Comparison of ENCODE assay signal across 24 cellular contexts in the genomic region with DNA sequence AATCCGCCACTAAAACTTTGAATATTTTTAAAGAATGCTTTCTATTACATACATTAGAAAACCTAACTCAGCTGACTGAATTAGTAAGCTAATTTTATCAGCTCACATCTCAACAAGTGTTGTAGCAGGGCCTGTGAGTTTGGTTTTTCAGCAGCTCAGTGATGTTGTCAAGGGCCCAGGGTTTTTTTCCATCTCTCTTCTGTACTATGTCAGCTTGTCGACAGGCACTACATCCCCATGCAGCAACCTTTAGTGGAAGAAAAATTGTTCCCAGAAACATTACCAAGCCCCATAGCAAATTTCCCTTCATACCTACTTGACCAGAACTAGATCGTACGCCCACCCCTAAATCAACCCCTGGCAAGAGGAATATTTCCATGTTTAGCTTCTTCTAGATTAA.
DNase-seq lines count a peak whose midpoint lies in the region; ATAC-seq, FAIRE-seq and TF ChIP-seq lines count a peak whose summit lies in the region.
"Had no signal": no experiment of that assay in that cellular context is flagged by ENCODE, and none has a peak within 500 bp of the region (broad histone marks: within the 10 kb centered on the region; RNA-seq: fewer than 3 reads in every experiment).

No MANE protein-coding gene starts in this region.

- peak overlapping the region; percentile 76; the same call in 1 of the 2 replicates for H3K4me2 ChIP-seq in HepG2 (ENCODE audit: low read depth, low read length)

- no peak for TF ChIP-seq RAD21 in HepG2 (CRISPR knock-in tag; IDR thresholded peaks at IDR 0.05)

- no peak for FAIRE-seq in HepG2 (lab: Jason Lieb, UNC)
- FAIRE-seq: endometrium had no signal

- in situ Hi-C loops in HepG2 (cut with HindIII; ENCODE audit: extremely low pct_ligation_motif_present, low pct_unique_long_range_greater_than_20kb): no loop called here

- BruUV-seq in HepG2 (replicated peaks; lab: Mats Ljungman, UMichigan): no TSS peak

- TF ChIP-seq EP300 in HepG2 (IDR thresholded peaks at IDR 0.05; ENCODE audit: low read depth in 2 of 2, low read length in 2 of 2) (no peak), HepG2 (CRISPR knock-in tag; IDR thresholded peaks at IDR 0.05; ENCODE audit: borderline replicate concordance) (no peak)

- H3K27me3 Mint-ChIP-seq in endodermal cell (ENCODE audit: insufficient read depth) (no peaks in the 10 kb centered on the region), nephron (ENCODE audit: low read depth) (peaks cover 8% of the 10 kb centered on the region), type B pancreatic cell (no peaks in the 10 kb centered on the region)
- H3K27me3 Mint-ChIP-seq: activated CD4-positive, alpha-beta T cell treated with anti-CD3 and anti-CD28 coated beads, Interleukin-2, amount 10 ng/mL, durations not matched to agents 7 days and 5 days; stimulated activated memory B cell treated with anti-CD40 and anti-IgM and Interleukin-4, amounts not matched to agents 10 μg/mL and 1 μg/mL and 100 μg/mL, for 72 hours had no signal

- no peak overlapping the region for H3K9ac ChIP-seq in HepG2 (ENCODE audit: insufficient read depth, low read depth, low read length)
- no peak overlapping the region for H3K9ac ChIP-seq in endodermal cell (ENCODE audit: extremely low read depth, low read length, poor library complexity, severe bottlenecking)

- peak overlapping the region; percentile 87 for H3K27ac Mint-ChIP-seq in endodermal cell
- H3K27ac Mint-ChIP-seq in nephron: peak overlapping the region in 2 of 3 experiments; percentile 74 to 83
- H3K27ac Mint-ChIP-seq in type B pancreatic cell: peak overlapping the region; percentile 75
- H3K27ac Mint-ChIP-seq: activated CD4-positive, alpha-beta T cell treated with anti-CD3 and anti-CD28 coated beads, Interleukin-2, amount 10 ng/mL, durations not matched to agents 7 days and 5 days; activated naive CD8-positive, alpha-beta T cell treated with anti-CD3 and anti-CD28 coated beads, Interleukin-2, amount 10 ng/mL, durations not matched to agents 7 days and 5 days; stimulated activated memory B cell treated with anti-CD40 and anti-IgM and Interleukin-4, amounts not matched to agents 10 μg/mL and 1 μg/mL and 100 μg/mL, for 72 hours had no signal

- H3K36me3 ChIP-seq in HepG2 (replicated peaks in 1 of 2; ENCODE audit: control insufficient read depth in 1 of 2, insufficient read depth in 2 of 2, low read length in 2 of 2) (no peaks in the 10 kb centered on the region), right lobe of liver (no peaks in the 10 kb centered on the region), endodermal cell (ENCODE audit: control insufficient read depth, insufficient read depth, low read length) (no peaks in the 10 kb centered on the region), tibial artery (no peaks in the 10 kb centered on the region)
- H3K36me3 ChIP-seq: gastroesophageal sphincter, suprapubic skin, uterus had no signal

- H3K36me3 Mint-ChIP-seq in endodermal cell (ENCODE audit: low read depth): no peaks in the 10 kb centered on the region
- H3K36me3 Mint-ChIP-seq in nephron (ENCODE audit: low read depth): no peaks in the 10 kb centered on the region
- H3K36me3 Mint-ChIP-seq in type B pancreatic cell: no peaks in the 10 kb centered on the region
- H3K36me3 Mint-ChIP-seq: CD14-positive monocyte; mesothelial cell of epicardium; stimulated activated memory B cell treated with anti-CD40 and anti-IgM and Interleukin-4, amounts not matched to agents 10 μg/mL and 1 μg/mL and 100 μg/mL, for 72 hours; WTC11 had no signal

- 98% methylated on average over 4 of the region's 4 CpGs for WGBS in HepG2 (ENCODE audit: low lambda C conversion rate)
- 92% methylated on average over 3 of the region's 4 CpGs for WGBS in right lobe of liver (ENCODE audit: insufficient coverage, low coverage, low lambda C conversion rate, missing lambda C conversion rate)
- 86 to 95% methylated on average over 1 to 4 of the region's 4 CpGs for WGBS in endodermal cell (ENCODE audit: insufficient coverage in 1 of 2, insufficient read length in 1 of 2), 2 experiments

- H3K27me3 ChIP-seq in HepG2 (ENCODE audit: control insufficient read depth in 1 of 2, insufficient read depth in 2 of 2, low read length in 2 of 2) (no peaks in the 10 kb centered on the region), right lobe of liver (no peaks in the 10 kb centered on the region), endodermal cell (ENCODE audit: control insufficient read depth, insufficient read depth, low read length, poor library complexity, severe bottlenecking) (no peaks in the 10 kb centered on the region), tibial artery (no peaks in the 10 kb centered on the region)
- H3K27me3 ChIP-seq: gastroesophageal sphincter, suprapubic skin, uterus had no signal

- H3K9me3 Mint-ChIP-seq in endodermal cell (no peaks in the 10 kb centered on the region), nephron (no peaks in the 10 kb centered on the region), type B pancreatic cell (no peaks in the 10 kb centered on the region)
- H3K9me3 Mint-ChIP-seq: activated CD4-positive, alpha-beta T cell treated with anti-CD3 and anti-CD28 coated beads, Interleukin-2, amount 10 ng/mL, durations not matched to agents 7 days and 5 days; activated naive CD8-positive, alpha-beta T cell treated with anti-CD3 and anti-CD28 coated beads, Interleukin-2, amount 10 ng/mL, durations not matched to agents 7 days and 5 days; CD14-positive monocyte; mesothelial cell of epicardium; stimulated activated memory B cell treated with anti-CD40 and anti-IgM and Interleukin-4, amounts not matched to agents 10 μg/mL and 1 μg/mL and 100 μg/mL, for 72 hours had no signal

- H3K4me1 Mint-ChIP-seq in endodermal cell: peaks cover 20% of the 10 kb centered on the region
- peaks cover 9% of the 10 kb centered on the region for H3K4me1 Mint-ChIP-seq in nephron
- peaks cover 16% of the 10 kb centered on the region for H3K4me1 Mint-ChIP-seq in type B pancreatic cell (ENCODE audit: unreplicated experiment)

- POLR2A ChIA-PET in HepG2 (lab: Yijun Ruan, JAX): interaction anchor here (0.9 to 2.0 kb wide), 6 partner anchors 9 to 339 kb away, joined by 3 to 11 read pairs (median 3); a partner anchor contains a TSS

- H2AFZ ChIP-seq in HepG2 (ENCODE audit: low read length): no peak overlapping the region

- DNase-seq in HepG2 (ENCODE audit: low spot score): no peak
- no peak for DNase-seq in right lobe of liver
- DNase-seq in endodermal cell: no peak
- no peak for DNase-seq in type B pancreatic cell (ENCODE audit: extremely low spot score, unreplicated experiment)
- no peak for DNase-seq in NCI-H2227 treated with DMSO at 0.1 percent for 48 hours (lab: John Stamatoyannopoulos, UW)
- DNase-seq in tibial artery: no peak
- DNase-seq: activated CD4-positive, alpha-beta T cell treated with anti-CD3 and anti-CD28 coated beads, Interleukin-2, amount 10 ng/mL, durations not matched to agents 7 days and 5 days; activated naive CD8-positive, alpha-beta T cell treated with anti-CD3 and anti-CD28 coated beads, Interleukin-2, amount 10 ng/mL, durations not matched to agents 7 days and 5 days; EL; GOT3; IMR-90; naive thymus-derived CD4-positive, alpha-beta T cell; NCI-H510A; stimulated activated CD4-positive, alpha-beta T cell treated with anti-CD3 and anti-CD28 coated beads, Interleukin-4, amount 100 ng/mL, for 24 hours; uterus had no signal

- H3K9me3 ChIP-seq in HepG2 (ENCODE audit: low read length) (no peaks in the 10 kb centered on the region), right lobe of liver (no peaks in the 10 kb centered on the region), endodermal cell (ENCODE audit: control insufficient read depth, low read length) (no peaks in the 10 kb centered on the region), tibial artery (no peaks in the 10 kb centered on the region)
- H3K9me3 ChIP-seq: gastroesophageal sphincter, suprapubic skin, uterus had no signal

- no peak overlapping the region; a peak in 1 of 6 replicates for H3K4me3 ChIP-seq in HepG2 (replicated peaks in 1 of 3; ENCODE audit: insufficient read depth in 1 of 3, low read depth in 2 of 3, low read length in 3 of 3)
- no peak overlapping the region for H3K4me3 ChIP-seq in right lobe of liver
- no peak overlapping the region for H3K4me3 ChIP-seq in endodermal cell (ENCODE audit: low read length)
- no peak overlapping the region for H3K4me3 ChIP-seq in tibial artery
- H3K4me3 ChIP-seq: gastroesophageal sphincter, suprapubic skin, uterus had no signal

- H3K4me1 ChIP-seq in HepG2 (ENCODE audit: insufficient read depth, low read length): peaks cover 84% of the 10 kb centered on the region
- no peaks in the 10 kb centered on the region for H3K4me1 ChIP-seq in right lobe of liver
- H3K4me1 ChIP-seq in endodermal cell (ENCODE audit: control insufficient read depth, insufficient read depth, low read length): peaks cover 13% of the 10 kb centered on the region
- H3K4me1 ChIP-seq in tibial artery: peaks cover 0 to 7% (median 0%) of the 10 kb centered on the region in 4 donors
- H3K4me1 ChIP-seq: suprapubic skin, uterus had no signal

- TF ChIP-seq CTCF in HepG2 (CRISPR knock-in tag; IDR thresholded peaks at IDR 0.05) (no peak), right lobe of liver (IDR thresholded peaks at IDR 0.05) (no peak), endodermal cell (conservative IDR thresholded peaks at IDR 0.05) (no peak), nephron (IDR thresholded peaks at IDR 0.05; ENCODE audit: unreplicated experiment in 3 of 3) (no peak), type B pancreatic cell (conservative IDR thresholded peaks at IDR 0.05) (no peak), tibial artery (IDR thresholded peaks at IDR 0.05) (no peak)

- ATAC-seq in HepG2 (no peak), right lobe of liver (no peak), HG03439 (IDR thresholded peaks at IDR 0.05; ENCODE audit: unreplicated experiment) (no peak)
- ATAC-seq: naive thymus-derived CD4-positive, alpha-beta T cell; stimulated activated memory B cell treated with anti-CD40 and anti-IgM and Interleukin-4, amounts not matched to agents 10 μg/mL and 1 μg/mL and 100 μg/mL, for 72 hours had no signal

- intact Hi-C loops in HepG2 (cut with micrococcal nuclease; ENCODE audit: unreplicated experiment): loop anchor here (1.0 kb wide), 1 partner anchor 36 kb away; no protein-coding TSS in a partner anchor
- intact Hi-C loops in right lobe of liver (cut with DNase I): loop anchor here in 1 of 2 donors (10.0 kb wide), 1 partner anchor 158 kb away; no protein-coding TSS in a partner anchor
- intact Hi-C loops in tibial artery (cut with DNase I; ENCODE audit: low total_unique reads): no loop called here

- no peaks in the 10 kb centered on the region for H4K20me1 ChIP-seq in HepG2 (ENCODE audit: insufficient read depth, low read length)

- CTCF ChIA-PET in HepG2 (lab: Yijun Ruan, JAX; ENCODE audit: low intra/inter-chr PET ratio, low total read pairs): interaction anchor here (1.5 to 1.8 kb wide), 2 partner anchors 55 to 171 kb away, joined by 4 to 5 read pairs; a partner anchor contains a TSS

- H3K4me3 Mint-ChIP-seq in endodermal cell: no peak overlapping the region
- H3K4me3 Mint-ChIP-seq in nephron: no peak overlapping the region
- no peak overlapping the region for H3K4me3 Mint-ChIP-seq in type B pancreatic cell
- H3K4me3 Mint-ChIP-seq: activated CD4-positive, alpha-beta T cell treated with anti-CD3 and anti-CD28 coated beads, Interleukin-2, amount 10 ng/mL, durations not matched to agents 7 days and 5 days; activated naive CD8-positive, alpha-beta T cell treated with anti-CD3 and anti-CD28 coated beads, Interleukin-2, amount 10 ng/mL, durations not matched to agents 7 days and 5 days; CD14-positive monocyte; mesothelial cell of epicardium; stimulated activated memory B cell treated with anti-CD40 and anti-IgM and Interleukin-4, amounts not matched to agents 10 μg/mL and 1 μg/mL and 100 μg/mL, for 72 hours; WTC11 had no signal

- no peaks in the 10 kb centered on the region for H3K79me2 ChIP-seq in HepG2 (ENCODE audit: insufficient read depth, low read length)

- H3K27ac ChIP-seq in HepG2 (ENCODE audit: extremely low read length, insufficient read depth, low read length): no peak overlapping the region
- no peak overlapping the region for H3K27ac ChIP-seq in right lobe of liver
- no peak overlapping the region for H3K27ac ChIP-seq in endodermal cell (ENCODE audit: low read depth, low read length)
- H3K27ac ChIP-seq in tibial artery: no peak overlapping the region
- H3K27ac ChIP-seq: suprapubic skin had no signal

- TF ChIP-seq POLR2A in HepG2 (IDR thresholded peaks at IDR 0.05; ENCODE audit: insufficient read depth in 1 of 2, low read depth in 2 of 2, low read length in 2 of 2) (no peak), right lobe of liver (IDR thresholded peaks at IDR 0.05) (no peak)
